In genomic region chr14:89144066-89144465, GRCh38 we compare ENCODE assay signal across 7 cellular contexts.
"Had no signal": no experiment of that assay in that cellular context is flagged by ENCODE, and none has a peak within 500 bp of the region (broad histone marks: within the 10 kb centered on the region; RNA-seq: fewer than 3 reads in every experiment).

No MANE protein-coding gene starts in this region.

- H3K4me2 ChIP-seq: GM23338 had no signal

- DNase-seq: H9, HCEC 1CT, KBM-7 had no signal

- FAIRE-seq: H1, H54, HTR-8/SVneo had no signal

- H3K4me3 ChIP-seq: GM23338 had no signal

- H2AFZ ChIP-seq: GM23338 had no signal

- ATAC-seq: GM23338 had no signal
